Comparison of ENCODE assay signal across 21 cellular contexts in genomic region chr17:34645636-34646035, GRCh38.
DNase-seq lines count a peak whose midpoint lies in the region; ATAC-seq and TF ChIP-seq lines count a peak whose summit lies in the region.
"Had no signal": no experiment of that assay in that cellular context is flagged by ENCODE, and none has a peak within 500 bp of the region (broad histone marks: within the 10 kb centered on the region; RNA-seq: fewer than 3 reads in every experiment).

No MANE protein-coding gene starts in this region.

- H3K4me3 ChIP-seq in BE2C (ENCODE audit: low read depth, low read length) (peak overlapping the region; percentile 8; the same call in 1 of the 2 replicates), WERI-Rb-1 (ENCODE audit: low read depth, low read length) (no peak overlapping the region)
- H3K4me3 ChIP-seq: body of pancreas, left ventricle myocardium inferior, mucosa of descending colon, right atrium auricular region, SK-N-MC, vagina had no signal

- H3K27ac ChIP-seq in WERI-Rb-1 = peak overlapping the region; percentile 74
- H3K27ac ChIP-seq: body of pancreas, left ventricle myocardium inferior, right atrium auricular region, SK-N-MC, vagina had no signal

- no peaks in the 10 kb centered on the region for H3K4me1 Mint-ChIP-seq in T-helper 2 cell treated with Interferon-gamma antibody and Interleukin-4, amounts not matched to agents 5 μg/mL and 100 μg/mL, for 36 hours (ENCODE audit: low read depth)

- TF ChIP-seq CTCF in BE2C (IDR thresholded peaks at IDR 0.05; ENCODE audit: low read depth, low read length) (no peak), WERI-Rb-1 (IDR thresholded peaks at IDR 0.05; ENCODE audit: low read depth, low read length) (no peak)

- no peak overlapping the region for H3K27ac Mint-ChIP-seq in T-helper 2 cell treated with Interferon-gamma antibody and Interleukin-4, amounts not matched to agents 5 μg/mL and 100 μg/mL, for 36 hours
- H3K27ac Mint-ChIP-seq: activated CD4-positive, alpha-beta memory T cell treated with anti-CD3 and anti-CD28 coated beads for 36 hours; activated naive CD8-positive, alpha-beta T cell; dendritic cell treated with granulocyte-macrophage colony-stimulating factor and Interleukin-4, amounts not matched to agents 40 ng/mL and 50 ng/mL, for 4 days had no signal

- H3K4me3 Mint-ChIP-seq in T-helper 2 cell treated with Interferon-gamma antibody and Interleukin-4, amounts not matched to agents 5 μg/mL and 100 μg/mL, for 36 hours = no peak overlapping the region
- H3K4me3 Mint-ChIP-seq: activated CD4-positive, alpha-beta memory T cell treated with anti-CD3 and anti-CD28 coated beads for 36 hours; activated naive CD8-positive, alpha-beta T cell; activated T-cell treated with anti-CD3 and anti-CD28 coated beads, Interleukin-2, amount 50 U/mL, for 4 hours; dendritic cell treated with granulocyte-macrophage colony-stimulating factor and Interleukin-4, amounts not matched to agents 40 ng/mL and 50 ng/mL, for 4 days had no signal

- peak; percentile 87 for DNase-seq in BE2C
- peak; percentile 39 for DNase-seq in HT-29 (ENCODE audit: low spot score)
- DNase-seq in NCI-H2171 treated with DMSO at 0.1 percent for 48 hours (lab: John Stamatoyannopoulos, UW) = peak; percentile 87
- DNase-seq in WERI-Rb-1 = no peak
- no peak for DNase-seq in NCI-H526 treated with DMSO at 0.1 percent for 48 hours (lab: John Stamatoyannopoulos, UW)
- DNase-seq in T-helper 2 cell treated with Interferon-gamma antibody and Interleukin-4, amounts not matched to agents 5 μg/mL and 100 μg/mL, for 36 hours (ENCODE audit: low spot score) = no peak
- DNase-seq: activated CD4-positive, alpha-beta memory T cell treated with anti-CD3 and anti-CD28 coated beads for 36 hours; activated T-cell treated with anti-CD3 and anti-CD28 coated beads, Interleukin-2, amount 50 U/mL, for 4 hours; body of pancreas; foreskin melanocyte; left ventricle myocardium inferior; mucosa of descending colon; occipital lobe; PC-3 had no signal

- H3K27me3 ChIP-seq in BE2C = no peaks in the 10 kb centered on the region
- no peaks in the 10 kb centered on the region for H3K27me3 ChIP-seq in WERI-Rb-1 (ENCODE audit: insufficient read depth, low read depth, severe bottlenecking)
- H3K27me3 ChIP-seq: body of pancreas, right atrium auricular region, vagina had no signal

- peaks cover 11% of the 10 kb centered on the region for H3K27me3 Mint-ChIP-seq in T-helper 2 cell treated with Interferon-gamma antibody and Interleukin-4, amounts not matched to agents 5 μg/mL and 100 μg/mL, for 36 hours (ENCODE audit: low read depth)

- ATAC-seq in GM21825 (IDR thresholded peaks at IDR 0.05; ENCODE audit: unreplicated experiment) (no peak), GM21423 (IDR thresholded peaks at IDR 0.05; ENCODE audit: unreplicated experiment) (no peak)
- ATAC-seq: activated T-cell treated with anti-CD3 and anti-CD28 coated beads, Interleukin-2, amount 50 U/mL, for 4 hours; body of pancreas; mucosa of descending colon; PC-3 had no signal

- H3K36me3 Mint-ChIP-seq in T-helper 2 cell treated with Interferon-gamma antibody and Interleukin-4, amounts not matched to agents 5 μg/mL and 100 μg/mL, for 36 hours (ENCODE audit: low read depth) = no peaks in the 10 kb centered on the region
- H3K36me3 Mint-ChIP-seq: activated CD4-positive, alpha-beta memory T cell treated with anti-CD3 and anti-CD28 coated beads for 36 hours; activated naive CD8-positive, alpha-beta T cell had no signal

- no peaks in the 10 kb centered on the region for H3K9me3 ChIP-seq in BE2C
- H3K9me3 ChIP-seq in WERI-Rb-1 (ENCODE audit: severe bottlenecking) = no peaks in the 10 kb centered on the region
- H3K9me3 ChIP-seq: body of pancreas, left ventricle myocardium inferior, mucosa of descending colon, right atrium auricular region, vagina had no signal

- H3K36me3 ChIP-seq in BE2C = no peaks in the 10 kb centered on the region
- no peaks in the 10 kb centered on the region for H3K36me3 ChIP-seq in WERI-Rb-1
- H3K36me3 ChIP-seq: left ventricle myocardium inferior, right atrium auricular region, vagina had no signal

- H3K9me3 Mint-ChIP-seq in T-helper 2 cell treated with Interferon-gamma antibody and Interleukin-4, amounts not matched to agents 5 μg/mL and 100 μg/mL, for 36 hours = no peaks in the 10 kb centered on the region
- H3K9me3 Mint-ChIP-seq: activated CD4-positive, alpha-beta memory T cell treated with anti-CD3 and anti-CD28 coated beads for 36 hours; activated T-cell treated with anti-CD3 and anti-CD28 coated beads, Interleukin-2, amount 50 U/mL, for 4 hours; dendritic cell treated with granulocyte-macrophage colony-stimulating factor and Interleukin-4, amounts not matched to agents 40 ng/mL and 50 ng/mL, for 4 days had no signal

- H3K4me1 ChIP-seq in BE2C = peaks cover 42% of the 10 kb centered on the region
- H3K4me1 ChIP-seq: left ventricle myocardium inferior, right atrium auricular region, vagina had no signal

Comparison
In these comparisons a context has a peak if more than half of its experiments do, and no peak if none do; other contexts are left out.
1. DNase-seq: peak in BE2C (single experiment), HT-29 (single experiment) and NCI-H2171 treated with DMSO at 0.1 percent for 48 hours (single experiment); none in WERI-Rb-1 (single experiment), NCI-H526 treated with DMSO at 0.1 percent for 48 hours (single experiment) and T-helper 2 cell treated with Interferon-gamma antibody and Interleukin-4, amounts not matched to agents 5 μg/mL and 100 μg/mL, for 36 hours (single experiment).